13 cellular contexts compared by ENCODE assay signal in the genomic region with DNA sequence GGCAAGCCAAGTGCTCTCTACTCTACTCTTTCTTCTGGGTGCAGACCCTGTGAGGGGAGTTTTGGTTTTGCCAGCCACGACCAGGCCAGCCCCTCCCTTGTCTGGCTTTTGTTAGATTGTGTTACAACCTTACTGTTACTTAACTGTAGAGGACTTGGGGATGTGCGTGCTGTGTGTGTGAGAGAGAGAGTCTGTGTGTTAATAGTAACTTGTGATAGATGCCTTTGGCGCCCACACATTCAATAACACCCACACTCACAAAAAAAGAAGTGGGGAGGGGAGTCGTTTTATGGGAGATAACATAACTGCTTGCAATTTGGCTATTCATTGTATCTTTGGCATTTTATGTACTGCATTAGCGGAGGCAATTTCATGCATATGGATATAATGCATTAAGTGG.
DNase-seq lines count a peak whose midpoint lies in the region; TF ChIP-seq lines count a peak whose summit lies in the region.
"Had no signal": no experiment of that assay in that cellular context is flagged by ENCODE, and none has a peak within 500 bp of the region (broad histone marks: within the 10 kb centered on the region; RNA-seq: fewer than 3 reads in every experiment).

No MANE protein-coding gene starts in this region.

- no peaks in the 10 kb centered on the region for H3K4me1 ChIP-seq in HEK293 (ENCODE audit: control insufficient read depth, insufficient read depth, low read length)
- peaks cover 8 to 9% of the 10 kb centered on the region in 2 donors for H3K4me1 ChIP-seq in neuronal stem cell (ENCODE audit: control insufficient read depth in 2 of 2, insufficient read depth in 1 of 2, low read depth in 1 of 2, low read length in 2 of 2)
- peaks cover 8% of the 10 kb centered on the region for H3K4me1 ChIP-seq in vagina
- peaks cover 0 to 18% of the 10 kb centered on the region in 2 donors for H3K4me1 ChIP-seq in right atrium auricular region

- H3K18ac ChIP-seq in neuronal stem cell (ENCODE audit: low read length): peak overlapping the region; percentile 21

- peaks cover 0 to 6% (median 0%) of the 10 kb centered on the region in 3 experiments for H3K27me3 ChIP-seq in neuronal stem cell (ENCODE audit: control insufficient read depth in 3 of 3, insufficient read depth in 3 of 3, low read depth in 1 of 3, low read length in 3 of 3)
- H3K27me3 ChIP-seq in vagina: no peaks in the 10 kb centered on the region
- H3K27me3 ChIP-seq in right atrium auricular region: no peaks in the 10 kb centered on the region

- no peaks in the 10 kb centered on the region for H3K9me3 ChIP-seq in HEK293 (ENCODE audit: control insufficient read depth, insufficient read depth, low read depth, low read length)
- H3K9me3 ChIP-seq in SK-N-MC (ENCODE audit: low read depth, low read length): no peaks in the 10 kb centered on the region
- H3K9me3 ChIP-seq in neuronal stem cell (replicated peaks in 1 of 2; ENCODE audit: control insufficient read depth in 2 of 2, insufficient read depth in 1 of 2, low read depth in 1 of 2, low read length in 2 of 2): peaks cover 0 to 7% of the 10 kb centered on the region in 2 donors
- H3K9me3 ChIP-seq in vagina: no peaks in the 10 kb centered on the region
- H3K9me3 ChIP-seq in right atrium auricular region: no peaks in the 10 kb centered on the region

- H3K9ac ChIP-seq in SK-N-MC (ENCODE audit: insufficient read length) (no peak overlapping the region), neuronal stem cell (ENCODE audit: low read depth, low read length, poor library complexity) (no peak overlapping the region)

- no peak overlapping the region for H3K23ac ChIP-seq in neuronal stem cell (ENCODE audit: low read depth, low read length, poor library complexity)

- H3K36me3 ChIP-seq in HEK293 (ENCODE audit: control insufficient read depth in 2 of 2, insufficient read depth in 1 of 2, low read length in 2 of 2) (no peaks in the 10 kb centered on the region), SK-N-MC (ENCODE audit: insufficient read depth, low read length) (no peaks in the 10 kb centered on the region), neuronal stem cell (replicated peaks in 1 of 2; ENCODE audit: control insufficient read depth in 2 of 2, insufficient read depth in 2 of 2, low read length in 2 of 2) (no peaks in the 10 kb centered on the region), vagina (no peaks in the 10 kb centered on the region), right atrium auricular region (no peaks in the 10 kb centered on the region)

- peak overlapping the region; percentile 2 for H2AK5ac ChIP-seq in neuronal stem cell (ENCODE audit: low read depth, low read length)

- H2AFZ ChIP-seq in neuronal stem cell (ENCODE audit: low read length): no peak overlapping the region
- H2AFZ ChIP-seq: GM23338 had no signal

- CTCF ChIA-PET in HEK293 (lab: Yijun Ruan, JAX): interaction anchor here (0.7 to 11.5 kb wide), 9 partner anchors 10 to 1288 kb away, joined by 3 to 108 read pairs (median 4); no protein-coding TSS in a partner anchor

- no peak overlapping the region for H3K4me2 ChIP-seq in neuronal stem cell (ENCODE audit: insufficient read depth, low read length, poor library complexity, severe bottlenecking)
- H3K4me2 ChIP-seq: GM23338 had no signal

- H2BK15ac ChIP-seq in neuronal stem cell (ENCODE audit: low read length): no peak overlapping the region

- no peaks in the 10 kb centered on the region for H3K79me1 ChIP-seq in neuronal stem cell (ENCODE audit: low read depth, low read length)

- no peak overlapping the region for H2BK120ac ChIP-seq in neuronal stem cell (ENCODE audit: low read depth, low read length)

- TF ChIP-seq POLR2A in vagina (IDR thresholded peaks at IDR 0.05): no peak

- H2BK5ac ChIP-seq in neuronal stem cell (ENCODE audit: low read length): no peak overlapping the region

- intact Hi-C loops in vagina (cut with DNase I): no loop called here

- H3K4me3 ChIP-seq in HEK293 (ENCODE audit: low read depth, low read length) (no peak overlapping the region), SK-N-MC (peak overlapping the region; percentile 47), neuronal stem cell (ENCODE audit: low read length in 2 of 2) (no peak overlapping the region), vagina (no peak overlapping the region), right atrium auricular region (no peak overlapping the region)
- H3K4me3 ChIP-seq: GM12878, GM23338 had no signal

- POLR2A ChIA-PET in HEK293 (lab: Yijun Ruan, JAX): no interaction called here

- TF ChIP-seq CTCF in HEK293 (tag by site-specific recombination; IDR thresholded peaks at IDR 0.05) (no peak), vagina (IDR thresholded peaks at IDR 0.05) (no peak), right atrium auricular region (IDR thresholded peaks at IDR 0.05) (no peak)

- H3K14ac ChIP-seq in neuronal stem cell (ENCODE audit: low read length): no peak overlapping the region

- H3K4ac ChIP-seq in neuronal stem cell (ENCODE audit: low read length): no peak overlapping the region

- WGBS in neuronal stem cell (ENCODE audit: extremely low coverage in 2 of 2, insufficient read length in 2 of 2, insufficient replicate concordance in 1 of 2), 2 donors: no CpG with 5 or more reads among the region's 5 CpGs

- DNase-seq in SK-N-MC (ENCODE audit: low read depth, low spot score) (no peak), islet precursor cell (peak; percentile 43), neuronal stem cell (ENCODE audit: low spot score) (no peak), vagina (ENCODE audit: extremely low spot score in 2 of 2) (no peak), Kasumi-1 (lab: John Stamatoyannopoulos, UW) (no peak), right atrium auricular region (ENCODE audit: low spot score) (no peak)
- DNase-seq: CD4-positive, alpha-beta memory T cell; DMS79; HCEC 1CT had no signal

- no peak overlapping the region for H4K8ac ChIP-seq in neuronal stem cell (ENCODE audit: low read depth, low read length)

- peak overlapping the region; percentile 14 for H4K91ac ChIP-seq in neuronal stem cell (ENCODE audit: low read depth, low read length, poor library complexity)

- no peak overlapping the region for H2BK12ac ChIP-seq in neuronal stem cell (ENCODE audit: low read length)

- H3K27ac ChIP-seq in HEK293 (ENCODE audit: extremely low read depth, low read depth, low read length) (no peak overlapping the region), SK-N-MC (peak overlapping the region; percentile 68), neuronal stem cell (replicated peaks; ENCODE audit: low read length) (no peak overlapping the region), vagina (no peak overlapping the region), right atrium auricular region (no peak overlapping the region)
- H3K27ac ChIP-seq: C4-2B had no signal

TF ChIP-seq in HEK293, 187 proteins besides CTCF, POLR2A, EP300 and RAD21:
- TF ChIP-seq ZNF121 (tag by site-specific recombination; IDR thresholded peaks at IDR 0.05) (no peak), EGR2 (tag by site-specific recombination; IDR thresholded peaks at IDR 0.05; ENCODE audit: low read depth) (0 out of 2 replicates have a peak, but pooled peaks have one; percentile 12)
